Comparison of ENCODE assay signal across 27 cellular contexts in genomic region chr11:95668113-95668512, GRCh38.
"Had no signal": no experiment of that assay in that cellular context is flagged by ENCODE, and none has a peak within 500 bp of the region (broad histone marks: within the 10 kb centered on the region; RNA-seq: fewer than 3 reads in every experiment).

No MANE protein-coding gene starts in this region.

- H3K27ac ChIP-seq: heart right ventricle, left lung, lower lobe of right lung, pancreas, prostate gland, spleen, transverse colon had no signal

- ATAC-seq: heart right ventricle; left lung; lower lobe of right lung; mucosa of descending colon; natural killer cell treated with Interleukin-12 subunit alpha and Interleukin-12 subunit beta and Interleukin-15 and Interleukin-18, amount 100 ng/mL, for 72 hours; pancreas; T-helper 17 cell had no signal

- H3K27me3 Mint-ChIP-seq: activated CD4-positive, alpha-beta memory T cell treated with anti-CD3 and anti-CD28 coated beads for 36 hours; activated CD4-positive, alpha-beta T cell treated with anti-CD3 and anti-CD28 coated beads, Interleukin-2, amount 10 ng/mL, durations not matched to agents 24 days and 14 days; activated naive CD4-positive, alpha-beta T cell treated with anti-CD3 and anti-CD28 coated beads, Interleukin-2, amount 10 ng/mL, durations not matched to agents 7 days and 5 days; dendritic cell treated with granulocyte-macrophage colony-stimulating factor and Interleukin-4, amounts not matched to agents 40 ng/mL and 50 ng/mL, for 4 days; T-helper 17 cell had no signal

- H3K4me3 Mint-ChIP-seq: activated CD4-positive, alpha-beta memory T cell treated with anti-CD3 and anti-CD28 coated beads for 36 hours; activated CD4-positive, alpha-beta T cell treated with anti-CD3 and anti-CD28 coated beads, Interleukin-2, amount 10 ng/mL, durations not matched to agents 24 days and 14 days; activated naive CD4-positive, alpha-beta T cell treated with anti-CD3 and anti-CD28 coated beads, Interleukin-2, amount 10 ng/mL, durations not matched to agents 7 days and 5 days; activated T-helper 1 cell treated with anti-CD3 and anti-CD28 coated beads, Interleukin-12 subunit alpha, Interleukin-12 subunit beta, Interleukin-2, Interleukin-4 antibody, amounts not matched to agents 30 ng/mL and 10 ng/mL and 1 ng/mL, durations not matched to agents 14 hours and 24 hours and 36 hours; central memory CD8-positive, alpha-beta T cell; dendritic cell treated with granulocyte-macrophage colony-stimulating factor and Interleukin-4, amounts not matched to agents 40 ng/mL and 50 ng/mL, for 4 days; endodermal cell; natural killer cell treated with Interleukin-12 subunit alpha and Interleukin-12 subunit beta and Interleukin-15 and Interleukin-18, amount 100 ng/mL, for 72 hours had no signal

- H3K9me3 ChIP-seq: left lung, lower lobe of right lung, mucosa of descending colon, pancreas, prostate gland, transverse colon had no signal

- H3K27ac Mint-ChIP-seq: activated CD4-positive, alpha-beta memory T cell treated with anti-CD3 and anti-CD28 coated beads for 36 hours; activated CD4-positive, alpha-beta T cell treated with anti-CD3 and anti-CD28 coated beads, Interleukin-2, amount 10 ng/mL, durations not matched to agents 24 days and 14 days; activated naive CD4-positive, alpha-beta T cell treated with anti-CD3 and anti-CD28 coated beads, Interleukin-2, amount 10 ng/mL, durations not matched to agents 7 days and 5 days; activated T-helper 1 cell treated with anti-CD3 and anti-CD28 coated beads, Interleukin-12 subunit alpha, Interleukin-12 subunit beta, Interleukin-2, Interleukin-4 antibody, amounts not matched to agents 30 ng/mL and 10 ng/mL and 1 ng/mL, durations not matched to agents 14 hours and 24 hours and 36 hours; dendritic cell treated with granulocyte-macrophage colony-stimulating factor and Interleukin-4, amounts not matched to agents 40 ng/mL and 50 ng/mL, for 4 days; endodermal cell; natural killer cell treated with Interleukin-12 subunit alpha and Interleukin-12 subunit beta and Interleukin-15 and Interleukin-18, amount 100 ng/mL, for 72 hours; T-helper 17 cell had no signal

- H3K9me3 Mint-ChIP-seq: central memory CD8-positive, alpha-beta T cell; endodermal cell had no signal

- H3K4me3 ChIP-seq: heart right ventricle, left lung, lower lobe of right lung, mucosa of descending colon, pancreas, prostate gland, spleen, transverse colon had no signal

- H3K36me3 ChIP-seq: heart right ventricle, left lung, lower lobe of right lung, pancreas, prostate gland, spleen, transverse colon had no signal

- H3K36me3 Mint-ChIP-seq: natural killer cell treated with Interleukin-12 subunit alpha and Interleukin-12 subunit beta and Interleukin-15 and Interleukin-18, amount 100 ng/mL, for 72 hours had no signal

- DNase-seq: activated CD4-positive, alpha-beta memory T cell treated with anti-CD3 and anti-CD28 coated beads for 36 hours; activated CD4-positive, alpha-beta T cell treated with anti-CD3 and anti-CD28 coated beads, Interleukin-2, amount 10 ng/mL, durations not matched to agents 24 days and 14 days; activated CD4-positive, CD25-positive, alpha-beta regulatory T cell treated with anti-CD3 and anti-CD28 coated beads, Interleukin-2, amount 50 U/mL, for 72 hours; activated CD8-positive, alpha-beta memory T cell treated with anti-CD3 and anti-CD28 coated beads, Interleukin-2, amount 50 U/mL, for 4 hours; activated gamma-delta T cell; activated naive CD4-positive, alpha-beta T cell treated with anti-CD3 and anti-CD28 coated beads, Interleukin-2, amount 10 ng/mL, durations not matched to agents 7 days and 5 days; activated T-cell treated with anti-CD3 and anti-CD28 coated beads, Interleukin-2, amount 50 U/mL, for 1 hour; amniotic stem cell; endodermal cell; foreskin melanocyte; heart right ventricle; kidney glomerular epithelial cell; left lung; lower lobe of right lung; mucosa of descending colon; pancreas; spleen; stimulated activated CD4-positive, alpha-beta T cell treated with anti-CD3 and anti-CD28 coated beads, Interleukin-2, amount 100 ng/mL, for 48 hours; stimulated activated naive CD4-positive, alpha-beta T cell treated with Interleukin-2 at 50 U/mL for 16 hours; T-helper 17 cell; T1000; transverse colon had no signal

- H3K4me1 ChIP-seq: heart right ventricle, left lung, pancreas, prostate gland, transverse colon had no signal

- H3K4me1 Mint-ChIP-seq: activated CD4-positive, alpha-beta T cell treated with anti-CD3 and anti-CD28 coated beads, Interleukin-2, amount 10 ng/mL, durations not matched to agents 24 days and 14 days; central memory CD8-positive, alpha-beta T cell; endodermal cell; T-helper 17 cell had no signal

- H3K27me3 ChIP-seq: heart right ventricle, left lung, pancreas, spleen, transverse colon had no signal
